23 cellular contexts compared by ENCODE assay signal in the genomic region with DNA sequence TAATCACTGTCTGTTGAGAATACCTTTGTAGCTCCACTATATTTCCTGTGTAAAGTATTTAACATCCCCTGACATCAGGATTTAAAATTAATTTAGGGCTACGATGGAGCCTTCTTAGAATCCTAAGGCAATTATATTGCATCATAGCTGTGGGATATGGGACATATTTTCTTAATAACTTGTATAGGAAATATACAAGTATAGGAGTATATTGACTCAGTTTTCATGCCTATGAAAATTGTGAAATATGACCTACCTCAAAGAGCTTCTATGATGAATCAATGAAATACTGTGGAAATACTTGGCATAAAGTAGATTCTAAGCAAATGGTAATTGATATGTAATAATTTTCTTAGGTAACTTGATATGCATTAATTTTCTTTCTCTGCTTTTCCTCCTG.
A peak's percentile ranks its signal among the peaks of the same experiment; 100 is the strongest.
DNase-seq lines count a peak whose midpoint lies in the region; ATAC-seq, FAIRE-seq and TF ChIP-seq lines count a peak whose summit lies in the region.
"Had no signal": no experiment of that assay in that cellular context is flagged by ENCODE, and none has a peak within 500 bp of the region (broad histone marks: within the 10 kb centered on the region; RNA-seq: fewer than 3 reads in every experiment).

No MANE protein-coding gene starts in this region.

- TF ChIP-seq CTCF in PC-3 (conservative IDR thresholded peaks at IDR 0.05; ENCODE audit: low read depth, low read length) = no peak
- TF ChIP-seq CTCF in bronchial epithelial cell (IDR thresholded peaks at IDR 0.05; ENCODE audit: insufficient read depth, low read length, severe bottlenecking) = no peak
- no peak for TF ChIP-seq CTCF in heart right ventricle (IDR thresholded peaks at IDR 0.05)

- in situ Hi-C loops in KBM-7 (cut with MboI; ENCODE audit: low pct_unique_long_range_greater_than_20kb, low sequenced_read_pairs) = no loop called here

- ATAC-seq in PC-3 = no peak
- no peak for ATAC-seq in heart right ventricle
- ATAC-seq: HepG2 had no signal

- H3K4me3 ChIP-seq in PC-3 (ENCODE audit: low read length) (no peak overlapping the region), bronchial epithelial cell (ENCODE audit: low read depth, low read length) (no peak overlapping the region), heart right ventricle (no peak overlapping the region)
- H3K4me3 ChIP-seq: Peyer's patch, SJCRH30 had no signal

- intact Hi-C loops in PC-3 (cut with micrococcal nuclease) (no loop called here), heart right ventricle (cut with DNase I) (no loop called here)

- CTCF ChIA-PET in PC-3 (lab: Charles Lee) = no interaction called here

- H3K4me1 ChIP-seq in PC-3 (ENCODE audit: insufficient read depth, low read length) = peaks cover 40% of the 10 kb centered on the region
- peaks cover 0 to 33% (median 7%) of the 10 kb centered on the region in 9 donors for H3K4me1 ChIP-seq in heart right ventricle

- H3K36me3 ChIP-seq in PC-3 (ENCODE audit: low read depth, low read length) (no peaks in the 10 kb centered on the region), bronchial epithelial cell (ENCODE audit: control insufficient read depth, insufficient read depth, low read length) (no peaks in the 10 kb centered on the region), heart right ventricle (no peaks in the 10 kb centered on the region)
- H3K36me3 ChIP-seq: Peyer's patch, SJCRH30 had no signal

- DNase-seq in EL (peak; percentile 10), PC-3 (peak; percentile 61), bronchial epithelial cell (ENCODE audit: low read depth) (peak; percentile 76), fibroblast of peridontal ligament (ENCODE audit: extremely low read depth) (peak; percentile 66), heart right ventricle (no peak), ureter (ENCODE audit: low spot score) (no peak), KBM-7 (no peak), SIG-M5 (lab: John Stamatoyannopoulos, UW) (no peak)
- DNase-seq: CD4-positive, alpha-beta memory T cell; COR-L47; KG1; MM.1S; NCI-H1417; NCI-H1694 treated with DMSO at 0.1 percent for 48 hours; NCI-H2081; NCI-H2227 treated with DMSO at 0.1 percent for 48 hours; NCI-H526 treated with DMSO at 0.1 percent for 48 hours; Peyer's patch; SJCRH30 had no signal

- BruUV-seq in PC-3 (replicated peaks; lab: Mats Ljungman, UMichigan) = no TSS peak

- no peak for FAIRE-seq in bronchial epithelial cell (lab: Jason Lieb, UNC)
- FAIRE-seq: A204.1, GM12892, H1, HepG2 had no signal

- peaks cover 3% of the 10 kb centered on the region for H3F3A ChIP-seq in PC-3 (ENCODE audit: low read length, unreplicated experiment)

- no peaks in the 10 kb centered on the region for H3K79me2 ChIP-seq in PC-3 (ENCODE audit: low read length)

- H3K9me3 ChIP-seq in PC-3 (ENCODE audit: low read length) = no peaks in the 10 kb centered on the region
- H3K9me3 ChIP-seq in heart right ventricle = no peaks in the 10 kb centered on the region
- H3K9me3 ChIP-seq: Peyer's patch, SJCRH30 had no signal

- no peak overlapping the region for H3K9ac ChIP-seq in PC-3 (ENCODE audit: low read length)

- H3K27me3 ChIP-seq in PC-3 (ENCODE audit: low read length) (no peaks in the 10 kb centered on the region), bronchial epithelial cell (ENCODE audit: control insufficient read depth, insufficient read depth, low read length) (no peaks in the 10 kb centered on the region), heart right ventricle (no peaks in the 10 kb centered on the region)
- H3K27me3 ChIP-seq: Peyer's patch, SJCRH30 had no signal

- H3K27ac ChIP-seq in PC-3 (ENCODE audit: low read length) (peak overlapping the region; percentile 75), heart right ventricle (no peak overlapping the region)

- no peak overlapping the region for H2AFZ ChIP-seq in PC-3 (ENCODE audit: low read length)

- POLR2A ChIA-PET in PC-3 (lab: Charles Lee; ENCODE audit: unreplicated experiment) = no interaction called here

- H3K9me2 ChIP-seq in PC-3 (replicated peaks; ENCODE audit: low read length) = no peaks in the 10 kb centered on the region

- no peaks in the 10 kb centered on the region for H4K20me1 ChIP-seq in PC-3 (ENCODE audit: low read length)

- WGBS in heart right ventricle, 2 donors = 55 to 58% methylated on average over 1 of the region's 1 CpG

- peak overlapping the region; percentile 40; the same call in 1 of the 2 replicates for H3K4me2 ChIP-seq in PC-3 (ENCODE audit: low read length)

Comparison
In these comparisons a context has a peak if more than half of its experiments do, and no peak if none do; other contexts are left out.
1. DNase-seq: peak in EL (single experiment), PC-3 (single experiment), bronchial epithelial cell (single experiment) and fibroblast of peridontal ligament (single experiment); none in heart right ventricle (0 of 2), ureter (single experiment), KBM-7 (single experiment) and SIG-M5 (single experiment).